In the genomic region with DNA sequence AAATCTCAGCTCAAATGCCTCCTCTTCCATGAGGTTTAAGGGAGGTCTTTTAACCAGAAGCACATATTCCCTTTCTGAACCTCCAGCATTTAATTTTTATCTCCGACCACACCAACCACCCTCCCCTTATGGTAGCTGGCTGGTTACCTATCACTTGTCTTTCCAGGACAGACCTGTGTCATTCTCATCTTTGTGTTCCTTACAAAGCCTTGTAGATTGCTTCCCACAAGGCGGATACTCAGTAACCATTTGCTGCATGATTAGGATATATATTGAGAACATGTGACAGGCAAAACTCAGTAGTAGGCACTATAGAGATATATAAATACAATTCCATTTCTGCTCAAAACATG, we compare ENCODE assay signal across 15 cellular contexts.
"Had no signal": no experiment of that assay in that cellular context is flagged by ENCODE, and none has a peak within 500 bp of the region (broad histone marks: within the 10 kb centered on the region; RNA-seq: fewer than 3 reads in every experiment).

No MANE protein-coding gene starts in this region.

- ATAC-seq: natural killer cell treated with Interleukin-12 subunit alpha and Interleukin-12 subunit beta and Interleukin-15 and Interleukin-18, amount 100 ng/mL, for 72 hours; upper lobe of right lung had no signal

- H3K27me3 ChIP-seq: ascending aorta, dorsolateral prefrontal cortex, esophagus muscularis mucosa, foreskin keratinocyte, upper lobe of right lung had no signal

- DNase-seq: activated CD4-positive, alpha-beta T cell treated with anti-CD3 and anti-CD28 coated beads, Interleukin-2, amount 50 U/mL, for 4 hours; activated CD4-positive, CD25-positive, alpha-beta regulatory T cell treated with anti-CD3 and anti-CD28 coated beads, Interleukin-2, amount 50 U/mL, for 72 hours; activated naive CD4-positive, alpha-beta T cell treated with Interleukin-2 at 50 U/mL for 16 hours; activated T-cell treated with anti-CD3 and anti-CD28 coated beads for 4 hours; dorsolateral prefrontal cortex; foreskin keratinocyte; glutamatergic neuron; hypothalamus; left ventricle myocardium superior; right cardiac atrium; T-helper 1 cell; upper lobe of right lung had no signal

- H3K4me3 ChIP-seq: ascending aorta, dorsolateral prefrontal cortex, esophagus muscularis mucosa, upper lobe of right lung had no signal

- H3K9me3 ChIP-seq: ascending aorta, esophagus muscularis mucosa, upper lobe of right lung had no signal

- H3K36me3 ChIP-seq: ascending aorta, esophagus muscularis mucosa, upper lobe of right lung had no signal

- H3K27ac ChIP-seq: upper lobe of right lung had no signal
